2 cellular contexts compared by ENCODE assay signal in the genomic region with DNA sequence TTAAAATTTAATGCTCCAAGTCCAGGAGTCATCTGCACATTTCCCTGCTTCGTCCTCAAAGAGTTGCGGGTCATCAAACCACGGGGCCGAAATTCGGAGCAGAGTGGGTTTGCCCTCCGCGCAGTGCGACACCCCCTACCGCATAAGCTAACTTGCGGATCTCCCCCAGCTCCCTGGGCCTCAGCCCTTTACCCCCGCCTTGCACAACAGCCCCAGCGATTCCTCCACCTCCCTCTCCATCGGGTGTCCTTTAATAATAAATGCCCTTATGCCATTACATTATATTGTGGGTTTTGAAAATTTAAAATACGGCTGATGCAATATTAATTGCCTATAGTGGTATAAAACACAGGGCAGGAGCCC.
A peak's percentile ranks its signal among the peaks of the same experiment; 100 is the strongest.
TF ChIP-seq lines count a peak whose summit lies in the region.

No MANE protein-coding gene starts in this region.

TF ChIP-seq in GM23338, 12 proteins besides CTCF, POLR2A, EP300 and RAD21:
- TF ChIP-seq ZNF331 (CRISPR knock-in tag; IDR thresholded peaks at IDR 0.05; ENCODE audit: low read depth) (no peak), EZH2 (IDR thresholded peaks at IDR 0.05; ENCODE audit: low read depth, unreplicated experiment) (peak; percentile 100), EZH2phosphoT487 (IDR thresholded peaks at IDR 0.05; ENCODE audit: unreplicated experiment) (peak; percentile 82), POLR2AphosphoS5 (IDR thresholded peaks at IDR 0.05; ENCODE audit: low read depth) (no peak), REST (IDR thresholded peaks at IDR 0.05; ENCODE audit: unreplicated experiment) (no peak), STAT1 (IDR thresholded peaks at IDR 0.05; ENCODE audit: unreplicated experiment) (no peak)
- TF ChIP-seq, protein P1, sequence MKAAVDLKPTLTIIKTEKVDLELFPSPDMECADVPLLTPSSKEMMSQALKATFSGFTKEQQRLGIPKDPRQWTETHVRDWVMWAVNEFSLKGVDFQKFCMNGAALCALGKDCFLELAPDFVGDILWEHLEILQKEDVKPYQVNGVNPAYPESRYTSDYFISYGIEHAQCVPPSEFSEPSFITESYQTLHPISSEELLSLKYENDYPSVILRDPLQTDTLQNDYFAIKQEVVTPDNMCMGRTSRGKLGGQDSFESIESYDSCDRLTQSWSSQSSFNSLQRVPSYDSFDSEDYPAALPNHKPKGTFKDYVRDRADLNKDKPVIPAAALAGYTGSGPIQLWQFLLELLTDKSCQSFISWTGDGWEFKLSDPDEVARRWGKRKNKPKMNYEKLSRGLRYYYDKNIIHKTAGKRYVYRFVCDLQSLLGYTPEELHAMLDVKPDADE (IDR thresholded peaks at IDR 0.05), result no peak
- TF ChIP-seq, protein P2, sequence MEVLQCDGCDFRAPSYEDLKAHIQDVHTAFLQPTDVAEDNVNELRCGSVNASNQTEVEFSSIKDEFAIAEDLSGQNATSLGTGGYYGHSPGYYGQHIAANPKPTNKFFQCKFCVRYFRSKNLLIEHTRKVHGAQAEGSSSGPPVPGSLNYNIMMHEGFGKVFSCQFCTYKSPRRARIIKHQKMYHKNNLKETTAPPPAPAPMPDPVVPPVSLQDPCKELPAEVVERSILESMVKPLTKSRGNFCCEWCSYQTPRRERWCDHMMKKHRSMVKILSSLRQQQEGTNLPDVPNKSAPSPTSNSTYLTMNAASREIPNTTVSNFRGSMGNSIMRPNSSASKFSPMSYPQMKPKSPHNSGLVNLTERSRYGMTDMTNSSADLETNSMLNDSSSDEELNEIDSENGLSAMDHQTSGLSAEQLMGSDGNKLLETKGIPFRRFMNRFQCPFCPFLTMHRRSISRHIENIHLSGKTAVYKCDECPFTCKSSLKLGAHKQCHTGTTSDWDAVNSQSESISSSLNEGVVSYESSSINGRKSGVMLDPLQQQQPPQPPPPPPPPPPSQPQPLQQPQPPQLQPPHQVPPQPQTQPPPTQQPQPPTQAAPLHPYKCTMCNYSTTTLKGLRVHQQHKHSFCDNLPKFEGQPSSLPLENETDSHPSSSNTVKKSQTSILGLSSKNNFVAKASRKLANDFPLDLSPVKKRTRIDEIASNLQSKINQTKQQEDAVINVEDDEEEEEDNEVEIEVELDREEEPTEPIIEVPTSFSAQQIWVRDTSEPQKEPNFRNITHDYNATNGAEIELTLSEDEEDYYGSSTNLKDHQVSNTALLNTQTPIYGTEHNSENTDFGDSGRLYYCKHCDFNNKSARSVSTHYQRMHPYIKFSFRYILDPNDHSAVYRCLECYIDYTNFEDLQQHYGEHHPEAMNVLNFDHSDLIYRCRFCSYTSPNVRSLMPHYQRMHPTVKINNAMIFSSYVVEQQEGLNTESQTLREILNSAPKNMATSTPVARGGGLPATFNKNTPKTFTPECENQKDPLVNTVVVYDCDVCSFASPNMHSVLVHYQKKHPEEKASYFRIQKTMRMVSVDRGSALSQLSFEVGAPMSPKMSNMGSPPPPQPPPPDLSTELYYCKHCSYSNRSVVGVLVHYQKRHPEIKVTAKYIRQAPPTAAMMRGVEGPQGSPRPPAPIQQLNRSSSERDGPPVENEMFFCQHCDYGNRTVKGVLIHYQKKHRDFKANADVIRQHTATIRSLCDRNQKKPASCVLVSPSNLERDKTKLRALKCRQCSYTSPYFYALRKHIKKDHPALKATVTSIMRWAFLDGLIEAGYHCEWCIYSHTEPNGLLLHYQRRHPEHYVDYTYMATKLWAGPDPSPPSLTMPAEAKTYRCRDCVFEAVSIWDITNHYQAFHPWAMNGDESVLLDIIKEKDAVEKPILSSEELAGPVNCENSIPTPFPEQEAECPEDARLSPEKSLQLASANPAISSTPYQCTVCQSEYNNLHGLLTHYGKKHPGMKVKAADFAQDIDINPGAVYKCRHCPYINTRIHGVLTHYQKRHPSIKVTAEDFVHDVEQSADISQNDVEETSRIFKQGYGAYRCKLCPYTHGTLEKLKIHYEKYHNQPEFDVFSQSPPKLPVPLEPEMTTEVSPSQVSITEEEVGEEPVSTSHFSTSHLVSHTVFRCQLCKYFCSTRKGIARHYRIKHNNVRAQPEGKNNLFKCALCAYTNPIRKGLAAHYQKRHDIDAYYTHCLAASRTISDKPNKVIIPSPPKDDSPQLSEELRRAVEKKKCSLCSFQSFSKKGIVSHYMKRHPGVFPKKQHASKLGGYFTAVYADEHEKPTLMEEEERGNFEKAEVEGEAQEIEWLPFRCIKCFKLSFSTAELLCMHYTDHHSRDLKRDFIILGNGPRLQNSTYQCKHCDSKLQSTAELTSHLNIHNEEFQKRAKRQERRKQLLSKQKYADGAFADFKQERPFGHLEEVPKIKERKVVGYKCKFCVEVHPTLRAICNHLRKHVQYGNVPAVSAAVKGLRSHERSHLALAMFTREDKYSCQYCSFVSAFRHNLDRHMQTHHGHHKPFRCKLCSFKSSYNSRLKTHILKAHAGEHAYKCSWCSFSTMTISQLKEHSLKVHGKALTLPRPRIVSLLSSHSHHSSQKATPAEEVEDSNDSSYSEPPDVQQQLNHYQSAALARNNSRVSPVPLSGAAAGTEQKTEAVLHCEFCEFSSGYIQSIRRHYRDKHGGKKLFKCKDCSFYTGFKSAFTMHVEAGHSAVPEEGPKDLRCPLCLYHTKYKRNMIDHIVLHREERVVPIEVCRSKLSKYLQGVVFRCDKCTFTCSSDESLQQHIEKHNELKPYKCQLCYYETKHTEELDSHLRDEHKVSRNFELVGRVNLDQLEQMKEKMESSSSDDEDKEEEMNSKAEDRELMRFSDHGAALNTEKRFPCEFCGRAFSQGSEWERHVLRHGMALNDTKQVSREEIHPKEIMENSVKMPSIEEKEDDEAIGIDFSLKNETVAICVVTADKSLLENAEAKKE (CRISPR knock-in tag; IDR thresholded peaks at IDR 0.05), result no peak

TF ChIP-seq in endothelial cell of umbilical vein, 7 proteins besides CTCF, POLR2A, EP300 and RAD21:
- TF ChIP-seq EZH2 (IDR thresholded peaks at IDR 0.05; ENCODE audit: borderline replicate concordance, low read depth, low read length, severe bottlenecking) (peak; percentile 56), GATA2 (IDR thresholded peaks at IDR 0.05; ENCODE audit: insufficient read depth, insufficient read length, low read depth, low read length) (no peak)
